15 cellular contexts compared by ENCODE assay signal in the genomic region with DNA sequence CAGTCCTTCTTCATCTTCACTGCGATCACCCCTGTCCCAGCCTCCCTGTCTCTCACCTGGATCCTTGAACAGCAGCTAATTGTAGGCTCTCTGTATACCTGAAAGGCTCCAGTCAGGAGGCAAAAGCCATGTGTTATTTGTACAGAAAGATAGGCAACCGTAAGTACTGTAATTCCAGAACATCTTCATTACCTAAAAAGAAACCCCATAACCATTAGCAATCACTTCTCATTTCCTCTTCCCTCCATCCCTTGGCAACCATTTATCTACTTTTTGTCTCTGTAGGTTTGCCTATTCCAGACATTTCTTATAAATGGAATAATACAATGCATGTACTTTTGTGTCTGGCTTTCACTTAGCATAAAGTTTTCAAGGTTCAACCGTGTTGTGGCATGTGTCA. TPM values are rescaled to one million over a fixed set of nuclear protein-coding genes. Genes with fewer than 3 reads are reported as not detected.
A peak's percentile ranks its signal among the peaks of the same experiment; 100 is the strongest.
DNase-seq lines count a peak whose midpoint lies in the region; ATAC-seq, FAIRE-seq and TF ChIP-seq lines count a peak whose summit lies in the region.
"Had no signal": no experiment of that assay in that cellular context is flagged by ENCODE, and none has a peak within 500 bp of the region (broad histone marks: within the 10 kb centered on the region; RNA-seq: fewer than 3 reads in every experiment).

No MANE protein-coding gene starts in this region.

- H3K36me3 ChIP-seq in K562 (ENCODE audit: control insufficient read depth, insufficient read depth, low read length) (no peaks in the 10 kb centered on the region), endodermal cell (ENCODE audit: control insufficient read depth, insufficient read depth, low read length) (no peaks in the 10 kb centered on the region), gastrocnemius medialis (no peaks in the 10 kb centered on the region)

- H3K4me1 ChIP-seq in K562 (replicated peaks in 1 of 2; ENCODE audit: control insufficient read depth in 2 of 2, insufficient read depth in 2 of 2, low read length in 2 of 2) (no peaks in the 10 kb centered on the region), endodermal cell (ENCODE audit: control insufficient read depth, insufficient read depth, low read length) (no peaks in the 10 kb centered on the region), gastrocnemius medialis (no peaks in the 10 kb centered on the region)

- H3K9me3 ChIP-seq in K562 (replicated peaks; ENCODE audit: control insufficient read depth, insufficient read depth, low read depth, low read length) (no peaks in the 10 kb centered on the region; the same call in 1 of the 2 replicates), endodermal cell (ENCODE audit: control insufficient read depth, low read length) (peaks cover 13% of the 10 kb centered on the region), gastrocnemius medialis (no peaks in the 10 kb centered on the region)

- no peak for TF ChIP-seq EP300 in K562 (IDR thresholded peaks at IDR 0.05; ENCODE audit: low read length)

- no peak overlapping the region for H3K4me2 ChIP-seq in K562 (ENCODE audit: insufficient read depth, low read length)
- H3K4me2 ChIP-seq: GM23338 had no signal

- no peaks in the 10 kb centered on the region for H3K79me2 ChIP-seq in K562 (ENCODE audit: control insufficient read depth, insufficient read depth, low read length)

- no TSS peak for BruUV-seq in K562 (replicated peaks; lab: Mats Ljungman, UMichigan)

- H3K27ac Mint-ChIP-seq in T-helper 2 cell treated with Interferon-gamma antibody and Interleukin-4, amounts not matched to agents 5 μg/mL and 100 μg/mL, for 36 hours = peak overlapping the region; percentile 16
- no peak overlapping the region for H3K27ac Mint-ChIP-seq in endothelial cell (ENCODE audit: unreplicated experiment)
- H3K27ac Mint-ChIP-seq in endodermal cell = no peak overlapping the region
- H3K27ac Mint-ChIP-seq: CD4-positive, alpha-beta T cell; GM23338 had no signal

- H3K27ac ChIP-seq in K562 (ENCODE audit: extremely low read depth, low read depth, low read length) (no peak overlapping the region), endodermal cell (ENCODE audit: low read depth, low read length) (no peak overlapping the region), gastrocnemius medialis (no peak overlapping the region)
- H3K27ac ChIP-seq: BLaER1 treated with 17β-estradiol and CSF1 and Interleukin-3, amounts not matched to agents 10 nM and 100 nM had no signal

- no peaks in the 10 kb centered on the region for H3K27me3 Mint-ChIP-seq in T-helper 2 cell treated with Interferon-gamma antibody and Interleukin-4, amounts not matched to agents 5 μg/mL and 100 μg/mL, for 36 hours (ENCODE audit: low read depth)
- no peaks in the 10 kb centered on the region for H3K27me3 Mint-ChIP-seq in endothelial cell (ENCODE audit: unreplicated experiment)
- no peaks in the 10 kb centered on the region for H3K27me3 Mint-ChIP-seq in endodermal cell (ENCODE audit: insufficient read depth)
- H3K27me3 Mint-ChIP-seq: CD4-positive, alpha-beta T cell had no signal

- no peak overlapping the region for H2AFZ ChIP-seq in K562 (ENCODE audit: low read depth, low read length)
- H2AFZ ChIP-seq: GM23338 had no signal

- no peak overlapping the region for H3K4me3 Mint-ChIP-seq in T-helper 2 cell treated with Interferon-gamma antibody and Interleukin-4, amounts not matched to agents 5 μg/mL and 100 μg/mL, for 36 hours
- H3K4me3 Mint-ChIP-seq in endothelial cell (ENCODE audit: unreplicated experiment) (no peak overlapping the region), endodermal cell (no peak overlapping the region)
- H3K4me3 Mint-ChIP-seq: CD4-positive, alpha-beta T cell; GM23338 had no signal

- no peak for DNase-seq in T-helper 2 cell treated with Interferon-gamma antibody and Interleukin-4, amounts not matched to agents 5 μg/mL and 100 μg/mL, for 36 hours (ENCODE audit: low spot score)
- DNase-seq in T-helper 2 cell = no peak
- DNase-seq in K562 (ENCODE audit: extremely low read depth in 1 of 4, low spot score in 3 of 4) = no peak
- DNase-seq in mesenteric fat pad (ENCODE audit: low spot score) = peak; percentile 14
- no peak for DNase-seq in putamen (ENCODE audit: low spot score)
- no peak for DNase-seq in endothelial cell (ENCODE audit: low spot score)
- DNase-seq in endodermal cell = no peak
- DNase-seq in gastrocnemius medialis = no peak
- DNase-seq: 8988T; CD4-positive, alpha-beta T cell; DMS79; H7 had no signal

- CTCF ChIA-PET in K562 (lab: Yijun Ruan, JAX; ENCODE audit: low intra/inter-chr PET ratio) = no interaction called here

- H3K27me3 ChIP-seq in K562 (ENCODE audit: control insufficient read depth in 2 of 2, insufficient read depth in 2 of 2, low read length in 2 of 2) = no peaks in the 10 kb centered on the region
- no peaks in the 10 kb centered on the region for H3K27me3 ChIP-seq in endodermal cell (ENCODE audit: control insufficient read depth, insufficient read depth, low read length, poor library complexity, severe bottlenecking)
- H3K27me3 ChIP-seq in gastrocnemius medialis = no peaks in the 10 kb centered on the region
- H3K27me3 ChIP-seq: BLaER1 treated with 17β-estradiol and CSF1 and Interleukin-3, amounts not matched to agents 10 nM and 100 nM had no signal

- POLR2A ChIA-PET in K562 (lab: Yijun Ruan, JAX) = interaction anchor here (0.6 kb wide), 1 partner anchor 15 kb away, joined by 3 read pairs; no protein-coding TSS in a partner anchor

- peaks cover 21% of the 10 kb centered on the region for H3K9me3 Mint-ChIP-seq in T-helper 2 cell treated with Interferon-gamma antibody and Interleukin-4, amounts not matched to agents 5 μg/mL and 100 μg/mL, for 36 hours
- H3K9me3 Mint-ChIP-seq in endothelial cell (ENCODE audit: unreplicated experiment) = no peaks in the 10 kb centered on the region
- H3K9me3 Mint-ChIP-seq in endodermal cell = peaks cover 20% of the 10 kb centered on the region

- no peak for TF ChIP-seq POLR2A in K562 (conservative IDR thresholded peaks at IDR 0.05)
- TF ChIP-seq POLR2A in gastrocnemius medialis (IDR thresholded peaks at IDR 0.05) = no peak

- in situ Hi-C loops in K562 (cut with MboI) (no loop called here), gastrocnemius medialis (cut with MboI; ENCODE audit: low sequenced_read_pairs in 4 of 4) (no loop called here)

- H3K4me1 Mint-ChIP-seq in T-helper 2 cell treated with Interferon-gamma antibody and Interleukin-4, amounts not matched to agents 5 μg/mL and 100 μg/mL, for 36 hours (ENCODE audit: low read depth) = no peaks in the 10 kb centered on the region
- no peaks in the 10 kb centered on the region for H3K4me1 Mint-ChIP-seq in endothelial cell (ENCODE audit: unreplicated experiment)
- H3K4me1 Mint-ChIP-seq in endodermal cell = no peaks in the 10 kb centered on the region
- H3K4me1 Mint-ChIP-seq: GM23338 had no signal

- no peak for ATAC-seq in K562
- ATAC-seq in gastrocnemius medialis = no peak
- ATAC-seq: GM23338 had no signal

- intact Hi-C loops in K562 (cut with micrococcal nuclease) = no loop called here
- intact Hi-C loops in gastrocnemius medialis (cut with DNase I; ENCODE audit: low total_unique reads) = no loop called here

- H4K20me1 ChIP-seq in K562 (replicated peaks; ENCODE audit: control insufficient read depth, insufficient read depth, low read length) = no peaks in the 10 kb centered on the region
- H4K20me1 ChIP-seq: BLaER1 treated with 17β-estradiol and CSF1 and Interleukin-3, amounts not matched to agents 10 nM and 100 nM had no signal

- 43% methylated on average over 3 of the region's 3 CpGs for WGBS in K562 (ENCODE audit: insufficient coverage, low coverage, missing lambda C conversion rate)
- WGBS in endodermal cell (ENCODE audit: insufficient coverage in 1 of 2, insufficient read length in 1 of 2), 2 experiments = 87 to 100% methylated on average over 1 to 3 of the region's 3 CpGs

- TF ChIP-seq RAD21 in K562 (CRISPR knock-in tag; conservative IDR thresholded peaks at IDR 0.05 in 1 of 2, IDR thresholded peaks at IDR 0.05 in 1 of 2) = no peak

- TF ChIP-seq CTCF in K562 (IDR thresholded peaks at IDR 0.05 in 2 of 3, conservative IDR thresholded peaks at IDR 0.05 in 1 of 3; ENCODE audit: insufficient read depth in 2 of 3, low read depth in 1 of 3, low read length in 3 of 3) = no peak
- no peak for TF ChIP-seq CTCF in endothelial cell (IDR thresholded peaks at IDR 0.05; ENCODE audit: unreplicated experiment)
- TF ChIP-seq CTCF in endodermal cell (conservative IDR thresholded peaks at IDR 0.05) = no peak
- TF ChIP-seq CTCF in gastrocnemius medialis (IDR thresholded peaks at IDR 0.05 in 4 of 5, conservative IDR thresholded peaks at IDR 0.05 in 1 of 5) = no peak

- no peaks in the 10 kb centered on the region for H3K9me1 ChIP-seq in K562 (ENCODE audit: control insufficient read depth, insufficient read depth, low read length)

- FAIRE-seq in K562 (lab: Jason Lieb, UNC) = no peak

- H3K9ac ChIP-seq in K562 (ENCODE audit: insufficient read depth in 1 of 2, low read depth in 2 of 2, low read length in 2 of 2) (no peak overlapping the region), endodermal cell (ENCODE audit: extremely low read depth, low read length, poor library complexity, severe bottlenecking) (no peak overlapping the region)
- H3K9ac ChIP-seq: BLaER1 treated with 17β-estradiol and CSF1 and Interleukin-3, amounts not matched to agents 10 nM and 100 nM had no signal

- H3K4me3 ChIP-seq in K562 = no peak overlapping the region
- H3K4me3 ChIP-seq in endodermal cell (ENCODE audit: low read length) = no peak overlapping the region
- H3K4me3 ChIP-seq in gastrocnemius medialis = no peak overlapping the region
- H3K4me3 ChIP-seq: BLaER1 treated with 17β-estradiol and CSF1 and Interleukin-3, amounts not matched to agents 10 nM and 100 nM; GM23338 had no signal

- peaks cover 17% of the 10 kb centered on the region for H3K36me3 Mint-ChIP-seq in T-helper 2 cell treated with Interferon-gamma antibody and Interleukin-4, amounts not matched to agents 5 μg/mL and 100 μg/mL, for 36 hours (ENCODE audit: low read depth)
- H3K36me3 Mint-ChIP-seq in endothelial cell (ENCODE audit: low read depth, unreplicated experiment) (no peaks in the 10 kb centered on the region), endodermal cell (ENCODE audit: low read depth) (peaks cover 4% of the 10 kb centered on the region)

RNA-seq across cellular contexts. Expression of gene NAGA, which starts 17.8 kb away (rescaled TPM):
- 16.6 and 38.0 TPM in 2 replicates for total RNA-seq in K562 (2011; cell fraction: chromatin; rRNA removed; ENCODE audit: low replicate concordance)
- total RNA-seq in K562 (2011; cell fraction: nucleolus; rRNA removed) = 44.2 and 46.5 TPM in 2 replicates
- 39.2 and 40.2 TPM in 2 replicates for total RNA-seq in K562 (2011; cell fraction: nucleoplasm; rRNA removed)
- total RNA-seq in K562 (2014; rRNA removed) (19.5 and 20.6 TPM in 2 replicates), K562 (2014; rRNA removed; fragmentation: Illumina TruSeq; extraction: Trizol) (9.9 and 11.5 TPM in 2 replicates), K562 (2015; rRNA removed; fragmentation: Illumina TruSeq; extraction: Trizol) (15.9 and 16.1 TPM in 2 replicates), K562 (2021) (20.0 and 20.4 TPM in 2 replicates), mesenteric fat pad (25.8 TPM), endothelial cell (ENCODE audit: unreplicated experiment) (26.0 TPM), endodermal cell (10 to 100 TPM; 19.2 to 25.4 TPM), gastrocnemius medialis (10 to 100 TPM in 3 of 4 donors, 1 to 10 TPM in 1; 8.7 to 14.1 (median 11.9) TPM)
- polyA plus RNA-seq in K562 (2011; rRNA removed) (18.1 and 19.7 TPM in 2 replicates), K562 (2014; fragmentation: Illumina TruSeq; extraction: Trizol) (20.6 and 22.1 TPM in 2 replicates), K562 (2014; fragmentation: Nextera tagmentation; extraction: Ambion mirVana) (1 to 10 TPM; 6.5 to 7.0 TPM), K562 (2014; rRNA removed) (17.4 and 18.7 TPM in 2 replicates)
- 21.2 and 43.7 TPM in 2 replicates for polyA plus RNA-seq in K562 (2011; cell fraction: cytosol; rRNA removed)
- polyA plus RNA-seq in K562 (2011; cell fraction: nucleus; rRNA removed) = 13.4 and 19.5 TPM in 2 replicates
- polyA plus RNA-seq in K562 (2012) = 21.5 and 34.7 TPM in 2 replicates
- 12.0 and 18.6 TPM in 2 replicates for polyA minus RNA-seq in K562 (2011; rRNA and poly(A)+ RNA removed)
- 12.7 and 15.5 TPM in 2 replicates for polyA minus RNA-seq in K562 (2011; cell fraction: cytosol; rRNA and poly(A)+ RNA removed)
- polyA minus RNA-seq in K562 (2011; cell fraction: nucleus; rRNA and poly(A)+ RNA removed) = 9.1 and 9.3 TPM in 2 replicates
- 26.3 TPM for polyA plus RNA-seq in endodermal cell (2013, experiment 1 of 2)
- 27.6 TPM for polyA plus RNA-seq in endodermal cell (2013, experiment 2 of 2)

RNA-seq across cellular contexts. Expression of gene PHETA2, which starts 21.3 kb away (rescaled TPM):
- 0.18 and 0.69 TPM in 2 replicates for total RNA-seq in K562 (2011; cell fraction: chromatin; rRNA removed; ENCODE audit: low replicate concordance)
- total RNA-seq in K562 (2011; cell fraction: nucleolus; rRNA removed) = 0.26 TPM in 1 of 2 replicates, not detected in the other
- total RNA-seq in K562 (2011; cell fraction: nucleoplasm; rRNA removed) = 0.15 TPM in 1 of 2 replicates, not detected in the other
- not detected in 2 replicates for total RNA-seq in K562 (2014; rRNA removed)
- total RNA-seq in K562 (2014; rRNA removed; fragmentation: Illumina TruSeq; extraction: Trizol) = 0.06 TPM in 1 of 2 replicates, not detected in the other
- total RNA-seq in K562 (2015; rRNA removed; fragmentation: Illumina TruSeq; extraction: Trizol) = 0.07 and 0.08 TPM in 2 replicates
- total RNA-seq in K562 (2021) = 0.18 and 0.22 TPM in 2 replicates
- 0.08 and 0.14 TPM in 2 replicates for polyA plus RNA-seq in K562 (2011; rRNA removed)
- polyA plus RNA-seq in K562 (2011; cell fraction: cytosol; rRNA removed) = 0.03 and 0.18 TPM in 2 replicates
- 0.24 and 0.38 TPM in 2 replicates for polyA plus RNA-seq in K562 (2011; cell fraction: nucleus; rRNA removed)
- 0.08 and 0.15 TPM in 2 replicates for polyA plus RNA-seq in K562 (2012)
- 0.08 TPM in 1 of 2 replicates, not detected in the other for polyA plus RNA-seq in K562 (2014; fragmentation: Illumina TruSeq; extraction: Trizol)
- polyA plus RNA-seq in K562 (2014; fragmentation: Nextera tagmentation; extraction: Ambion mirVana) = not detected
- 0.07 and 0.31 TPM in 2 replicates for polyA plus RNA-seq in K562 (2014; rRNA removed)
- polyA minus RNA-seq in K562 (2011; rRNA and poly(A)+ RNA removed) = 0.11 TPM in 1 of 2 replicates, not detected in the other
- not detected in 2 replicates for polyA minus RNA-seq in K562 (2011; cell fraction: cytosol; rRNA and poly(A)+ RNA removed)
- 0.13 and 0.22 TPM in 2 replicates for polyA minus RNA-seq in K562 (2011; cell fraction: nucleus; rRNA and poly(A)+ RNA removed)
- 11.0 TPM for total RNA-seq in mesenteric fat pad
- total RNA-seq in endothelial cell (ENCODE audit: unreplicated experiment) = 3.5 TPM
- 1 to 10 TPM; 8.1 to 9.0 TPM for total RNA-seq in endodermal cell
- 2.6 TPM for polyA plus RNA-seq in endodermal cell (2013, experiment 1 of 2)
- 2.5 TPM for polyA plus RNA-seq in endodermal cell (2013, experiment 2 of 2)
- total RNA-seq in gastrocnemius medialis = 1 to 10 TPM; 1.8 to 3.1 (median 2.1) TPM
- total RNA-seq: G401 had no signal

RNA-seq across cellular contexts. Expression of gene SMDT1, which starts 26.7 kb away (rescaled TPM):
- 16.6 and 21.1 TPM in 2 replicates for total RNA-seq in K562 (2011; cell fraction: chromatin; rRNA removed; ENCODE audit: low replicate concordance)
- 15.8 and 17.3 TPM in 2 replicates for total RNA-seq in K562 (2011; cell fraction: nucleolus; rRNA removed)
- 22.7 and 26.6 TPM in 2 replicates for total RNA-seq in K562 (2011; cell fraction: nucleoplasm; rRNA removed)
- total RNA-seq in K562 (2014; rRNA removed) (7.9 and 19.3 TPM in 2 replicates), K562 (2014; rRNA removed; fragmentation: Illumina TruSeq; extraction: Trizol) (14.0 and 14.3 TPM in 2 replicates), K562 (2015; rRNA removed; fragmentation: Illumina TruSeq; extraction: Trizol) (9.8 and 12.9 TPM in 2 replicates), K562 (2021) (65.2 and 68.7 TPM in 2 replicates), mesenteric fat pad (69.3 TPM), endothelial cell (ENCODE audit: unreplicated experiment) (61.1 TPM), endodermal cell (10 to 100 TPM; 29.5 to 41.3 TPM), gastrocnemius medialis (10 to 100 TPM in 1 of 4 donors, 1 to 10 TPM in 3; 7.9 to 14.6 (median 9.8) TPM)
- polyA plus RNA-seq in K562 (2011; rRNA removed) (23.2 and 28.7 TPM in 2 replicates), K562 (2014; fragmentation: Illumina TruSeq; extraction: Trizol) (13.5 and 26.6 TPM in 2 replicates), K562 (2014; fragmentation: Nextera tagmentation; extraction: Ambion mirVana) (10 to 100 TPM; 11.7 to 20.3 TPM), K562 (2014; rRNA removed) (33.6 and 38.0 TPM in 2 replicates)
- 36.3 and 38.6 TPM in 2 replicates for polyA plus RNA-seq in K562 (2011; cell fraction: cytosol; rRNA removed)
- 17.5 and 21.9 TPM in 2 replicates for polyA plus RNA-seq in K562 (2011; cell fraction: nucleus; rRNA removed)
- 94.3 and 108 TPM in 2 replicates for polyA plus RNA-seq in K562 (2012)
- 8.0 and 10.4 TPM in 2 replicates for polyA minus RNA-seq in K562 (2011; rRNA and poly(A)+ RNA removed)
- polyA minus RNA-seq in K562 (2011; cell fraction: cytosol; rRNA and poly(A)+ RNA removed) = 3.3 and 9.8 TPM in 2 replicates
- polyA minus RNA-seq in K562 (2011; cell fraction: nucleus; rRNA and poly(A)+ RNA removed) = 4.3 and 8.6 TPM in 2 replicates
- 78.4 TPM for polyA plus RNA-seq in endodermal cell (2013, experiment 1 of 2)
- polyA plus RNA-seq in endodermal cell (2013, experiment 2 of 2) = 71.9 TPM

RNA-seq across cellular contexts. Expression of gene NDUFA6, which starts 37.8 kb away (rescaled TPM):
- total RNA-seq in K562 (2011; cell fraction: chromatin; rRNA removed; ENCODE audit: low replicate concordance) = 23.1 and 44.0 TPM in 2 replicates
- total RNA-seq in K562 (2011; cell fraction: nucleolus; rRNA removed) = 19.3 and 23.5 TPM in 2 replicates
- total RNA-seq in K562 (2011; cell fraction: nucleoplasm; rRNA removed) = 31.0 and 37.9 TPM in 2 replicates
- total RNA-seq in K562 (2014; rRNA removed) (103 and 110 TPM in 2 replicates), K562 (2014; rRNA removed; fragmentation: Illumina TruSeq; extraction: Trizol) (113 and 132 TPM in 2 replicates), K562 (2015; rRNA removed; fragmentation: Illumina TruSeq; extraction: Trizol) (117 and 129 TPM in 2 replicates), K562 (2021) (90.0 and 103 TPM in 2 replicates), mesenteric fat pad (55.8 TPM), endothelial cell (ENCODE audit: unreplicated experiment) (54.9 TPM), endodermal cell (100 to 1,000 TPM in 1 of 2 donors, 10 to 100 TPM in 1; 83.4 to 103 TPM), gastrocnemius medialis (100 to 1,000 TPM; 117 to 139 (median 125) TPM)
- polyA plus RNA-seq in K562 (2011; rRNA removed) (103 and 128 TPM in 2 replicates), K562 (2014; fragmentation: Illumina TruSeq; extraction: Trizol) (106 and 110 TPM in 2 replicates), K562 (2014; fragmentation: Nextera tagmentation; extraction: Ambion mirVana) (100 to 1,000 TPM; 465 to 474 TPM), K562 (2014; rRNA removed) (141 and 148 TPM in 2 replicates)
- polyA plus RNA-seq in K562 (2011; cell fraction: cytosol; rRNA removed) = 50.0 and 67.5 TPM in 2 replicates
- polyA plus RNA-seq in K562 (2011; cell fraction: nucleus; rRNA removed) = 32.0 and 41.2 TPM in 2 replicates
- 67.9 and 173 TPM in 2 replicates for polyA plus RNA-seq in K562 (2012)
- 34.4 and 34.7 TPM in 2 replicates for polyA minus RNA-seq in K562 (2011; rRNA and poly(A)+ RNA removed)
- 19.7 and 22.5 TPM in 2 replicates for polyA minus RNA-seq in K562 (2011; cell fraction: cytosol; rRNA and poly(A)+ RNA removed)
- 6.5 and 11.0 TPM in 2 replicates for polyA minus RNA-seq in K562 (2011; cell fraction: nucleus; rRNA and poly(A)+ RNA removed)
- polyA plus RNA-seq in endodermal cell (2013, experiment 1 of 2) = 109 TPM
- polyA plus RNA-seq in endodermal cell (2013, experiment 2 of 2) = 122 TPM

RNA-seq across cellular contexts. Expression of gene WBP2NL, which starts 54.2 kb away (rescaled TPM):
- total RNA-seq in K562 (2011; cell fraction: chromatin; rRNA removed; ENCODE audit: low replicate concordance) = not detected in 2 replicates
- total RNA-seq in K562 (2011; cell fraction: nucleolus; rRNA removed) = not detected in 2 replicates
- total RNA-seq in K562 (2011; cell fraction: nucleoplasm; rRNA removed) = not detected in 2 replicates
- total RNA-seq in K562 (2014; rRNA removed) (not detected in 2 replicates), K562 (2014; rRNA removed; fragmentation: Illumina TruSeq; extraction: Trizol) (not detected in 2 replicates), K562 (2015; rRNA removed; fragmentation: Illumina TruSeq; extraction: Trizol) (not detected in 2 replicates), K562 (2021) (not detected in 2 replicates), mesenteric fat pad (0.61 TPM), endothelial cell (ENCODE audit: unreplicated experiment) (not detected), endodermal cell (not detected), gastrocnemius medialis (under 1 TPM in 3 of 4 donors, not detected in 1; 0.27 to 0.59 (median 0.31) TPM)
- polyA plus RNA-seq in K562 (2011; rRNA removed) (not detected in 2 replicates), K562 (2014; fragmentation: Illumina TruSeq; extraction: Trizol) (not detected in 2 replicates), K562 (2014; fragmentation: Nextera tagmentation; extraction: Ambion mirVana) (not detected), K562 (2014; rRNA removed) (not detected in 2 replicates)
- polyA plus RNA-seq in K562 (2011; cell fraction: cytosol; rRNA removed) = not detected in 2 replicates
- not detected in 2 replicates for polyA plus RNA-seq in K562 (2011; cell fraction: nucleus; rRNA removed)
- polyA plus RNA-seq in K562 (2012) = not detected in 2 replicates
- polyA minus RNA-seq in K562 (2011; rRNA and poly(A)+ RNA removed) = not detected in 2 replicates
- polyA minus RNA-seq in K562 (2011; cell fraction: cytosol; rRNA and poly(A)+ RNA removed) = not detected in 2 replicates
- not detected in 2 replicates for polyA minus RNA-seq in K562 (2011; cell fraction: nucleus; rRNA and poly(A)+ RNA removed)
- polyA plus RNA-seq in endodermal cell (2013, experiment 1 of 2) = not detected
- not detected for polyA plus RNA-seq in endodermal cell (2013, experiment 2 of 2)
- total RNA-seq: G401, H7 had no signal
- polyA plus RNA-seq: GM23338 had no signal
